In genomic region chr6:130020106-130020851, GRCh38 we compare ENCODE assay signal across 1 cellular context.
TF ChIP-seq lines count a peak whose summit lies in the region.

No MANE protein-coding gene starts in this region.

TF ChIP-seq in K562, 482 proteins besides CTCF, POLR2A, EP300 and RAD21 (continued from another document):
- TF ChIP-seq IRF1 (CRISPR knock-in tag; IDR thresholded peaks at IDR 0.05; ENCODE audit: borderline replicate concordance) (no peak), ZFX (CRISPR knock-in tag; IDR thresholded peaks at IDR 0.05) (peak; percentile 29; the same call in 1 of the 2 replicates), KDM5B (IDR thresholded peaks at IDR 0.05; ENCODE audit: insufficient replicate concordance, low read depth, low read length) (peak; percentile 35), ZNF408 (CRISPR knock-in tag; IDR thresholded peaks at IDR 0.05; ENCODE audit: low read depth) (no peak), PHF8 (IDR thresholded peaks at IDR 0.05; ENCODE audit: borderline replicate concordance, low read length) (peak; percentile 32; the same call in 1 of the 2 replicates), VEZF1 (CRISPR knock-in tag; IDR thresholded peaks at IDR 0.05) (peak; percentile 55), CHD7 (IDR thresholded peaks at IDR 0.05; ENCODE audit: low read depth, low read length) (no peak)
